Comparison of ENCODE assay signal across 6 cellular contexts in genomic region chr18:42741299-42741698, GRCh38.
DNase-seq lines count a peak whose midpoint lies in the region; ATAC-seq and TF ChIP-seq lines count a peak whose summit lies in the region.
"Not testable (repeated sequence)": the region's sequence is repeated elsewhere in the genome, so short reads cannot be mapped to it uniquely, and the experiment has no call there.

No MANE protein-coding gene starts in this region.

- not testable (repeated sequence) for H3K4me3 ChIP-seq in GM23338; HUES6 (ENCODE audit: low read depth, low read length); iPS DF 6.9 (ENCODE audit: low read length)

- H3K36me3 ChIP-seq in GM23338 (ENCODE audit: insufficient read depth); HUES6 (ENCODE audit: control insufficient read depth, insufficient read depth, low read length); iPS DF 6.9 (ENCODE audit: control insufficient read depth, insufficient read depth, low read length): not testable (repeated sequence)

- not testable (repeated sequence) for TF ChIP-seq CTCF in GM23338 (conservative IDR thresholded peaks at IDR 0.05; ENCODE audit: low read depth in 2 of 2)

- not testable (repeated sequence) for ATAC-seq in GM23338

- H3K4me1 Mint-ChIP-seq in GM23338, result peaks cover 31% of the 10 kb centered on the region

- H3K4me2 ChIP-seq in GM23338, result peak overlapping the region; percentile 21; the same call in 1 of the 2 replicates

- WGBS in iPS DF 6.9 (ENCODE audit: insufficient coverage, insufficient read length), result no CpG with 5 or more reads among the region's 2 CpGs

- H3K79me2 ChIP-seq in GM23338 (replicated peaks; ENCODE audit: insufficient read depth), result not testable (repeated sequence)

- H3K9ac ChIP-seq in HUES6 (ENCODE audit: low read length), result peak overlapping the region; percentile 85

- H3K9me3 ChIP-seq in HUES6 (ENCODE audit: control insufficient read depth, insufficient read depth, low read depth, low read length); iPS DF 6.9 (ENCODE audit: control insufficient read depth, insufficient read depth, low read length): not testable (repeated sequence)

- H3K4me3 Mint-ChIP-seq in GM23338, result not testable (repeated sequence)

- H3F3A ChIP-seq in GM23338 (replicated peaks; ENCODE audit: low read depth), result not testable (repeated sequence)

- H3K9me2 ChIP-seq in GM23338 (ENCODE audit: insufficient read depth), result not testable (repeated sequence)

- H3K4me1 ChIP-seq in GM23338 (ENCODE audit: insufficient read depth), result peaks cover 47% of the 10 kb centered on the region
- H3K4me1 ChIP-seq in HUES6 (ENCODE audit: control insufficient read depth, insufficient read depth, low read length), result peaks cover 56% of the 10 kb centered on the region
- not testable (repeated sequence) for H3K4me1 ChIP-seq in iPS DF 6.9 (ENCODE audit: control insufficient read depth, insufficient read depth, low read length)

- H3K27me3 ChIP-seq in GM23338 (ENCODE audit: insufficient read depth); HUES6 (ENCODE audit: control insufficient read depth, insufficient read depth, low read length); iPS DF 6.9 (ENCODE audit: control insufficient read depth, insufficient read depth, low read length): not testable (repeated sequence)

- H3K36me3 Mint-ChIP-seq in GM23338 (ENCODE audit: low read depth), result peaks cover 15% of the 10 kb centered on the region

- DNase-seq in GM23338 (ENCODE audit: low spot score); iPS DF 6.9 (ENCODE audit: low read depth, low spot score): not testable (repeated sequence)
- DNase-seq in NCI-H1417 (lab: John Stamatoyannopoulos, UW) (peak in 2 of 3 experiments; percentile 25 to 66), NCI-H510A (lab: John Stamatoyannopoulos, UW) (peak; percentile 8), NCI-H748 treated with DMSO at 0.1 percent for 48 hours (lab: John Stamatoyannopoulos, UW) (peak; percentile 36)

- not testable (repeated sequence) for H3K27ac Mint-ChIP-seq in GM23338

- H3K27me3 Mint-ChIP-seq in GM23338 (ENCODE audit: insufficient read depth, low read depth, poor library complexity), result not testable (repeated sequence)

- not testable (repeated sequence) for H3K9me3 Mint-ChIP-seq in GM23338

- H2AFZ ChIP-seq in GM23338, result not testable (repeated sequence)

- H3K27ac ChIP-seq in GM23338 (ENCODE audit: low read depth) (peak overlapping the region; percentile 99), HUES6 (ENCODE audit: low read depth, low read length) (peak overlapping the region; percentile 77), iPS DF 6.9 (ENCODE audit: low read length) (peak overlapping the region; percentile 64)

- H4K20me1 ChIP-seq in GM23338 (replicated peaks; ENCODE audit: insufficient read depth), result not testable (repeated sequence)
